In genomic region chr12:129208566-129208965, GRCh38 we compare ENCODE assay signal across 23 cellular contexts.
A peak's percentile ranks its signal among the peaks of the same experiment; 100 is the strongest.
DNase-seq lines count a peak whose midpoint lies in the region; ATAC-seq and TF ChIP-seq lines count a peak whose summit lies in the region.
"Had no signal": no experiment of that assay in that cellular context is flagged by ENCODE, and none has a peak within 500 bp of the region (broad histone marks: within the 10 kb centered on the region; RNA-seq: fewer than 3 reads in every experiment).

No MANE protein-coding gene starts in this region.

- no peaks in the 10 kb centered on the region for H3K27me3 Mint-ChIP-seq in endodermal cell (ENCODE audit: insufficient read depth)
- peaks cover 0 to 5% (median 0%) of the 10 kb centered on the region in 5 donors for H3K27me3 Mint-ChIP-seq in naive thymus-derived CD4-positive, alpha-beta T cell
- H3K27me3 Mint-ChIP-seq: CD4-positive, alpha-beta memory T cell had no signal

- no peaks in the 10 kb centered on the region for H3K9me3 ChIP-seq in endodermal cell (ENCODE audit: control insufficient read depth, low read length)
- H3K9me3 ChIP-seq in naive thymus-derived CD4-positive, alpha-beta T cell (ENCODE audit: control insufficient read depth in 2 of 3, low read length in 3 of 3), result no peaks in the 10 kb centered on the region
- H3K9me3 ChIP-seq: Caco-2 had no signal

- peaks cover 11% of the 10 kb centered on the region for H3K4me1 Mint-ChIP-seq in endodermal cell
- no peaks in the 10 kb centered on the region for H3K4me1 Mint-ChIP-seq in naive thymus-derived CD4-positive, alpha-beta T cell
- H3K4me1 Mint-ChIP-seq: CD4-positive, alpha-beta memory T cell had no signal

- H3K27ac ChIP-seq in endodermal cell (ENCODE audit: low read depth, low read length), result no peak overlapping the region
- no peak overlapping the region for H3K27ac ChIP-seq in naive thymus-derived CD4-positive, alpha-beta T cell (ENCODE audit: low read depth, low read length)
- H3K27ac ChIP-seq: A549, GM23248 had no signal

- no peaks in the 10 kb centered on the region for H3K4me1 ChIP-seq in endodermal cell (ENCODE audit: control insufficient read depth, insufficient read depth, low read length)
- no peaks in the 10 kb centered on the region for H3K4me1 ChIP-seq in naive thymus-derived CD4-positive, alpha-beta T cell (ENCODE audit: control insufficient read depth in 2 of 2, insufficient read depth in 2 of 2, low read length in 2 of 2)
- H3K4me1 ChIP-seq: A549 had no signal

- no peak for TF ChIP-seq CTCF in endodermal cell (conservative IDR thresholded peaks at IDR 0.05)

- CTCF ChIA-PET in naive thymus-derived CD4-positive, alpha-beta T cell (lab: Charles Lee), result no interaction called here

- H3K36me3 Mint-ChIP-seq in endodermal cell (ENCODE audit: low read depth), result no peaks in the 10 kb centered on the region
- H3K36me3 Mint-ChIP-seq in naive thymus-derived CD4-positive, alpha-beta T cell, result peaks cover 0 to 5% (median 0%) of the 10 kb centered on the region in 5 donors
- H3K36me3 Mint-ChIP-seq: CD4-positive, alpha-beta memory T cell had no signal

- POLR2A ChIA-PET in naive thymus-derived CD4-positive, alpha-beta T cell (lab: Charles Lee), result no interaction called here

- ATAC-seq in naive thymus-derived CD4-positive, alpha-beta T cell, result no peak
- no peak for ATAC-seq in HG03442 (IDR thresholded peaks at IDR 0.05; ENCODE audit: unreplicated experiment)
- ATAC-seq: A549, GM12878 had no signal

- no peak overlapping the region for H3K4me3 Mint-ChIP-seq in endodermal cell
- H3K4me3 Mint-ChIP-seq in naive thymus-derived CD4-positive, alpha-beta T cell, result no peak overlapping the region
- H3K4me3 Mint-ChIP-seq: CD4-positive, alpha-beta memory T cell had no signal

- no peak overlapping the region for H3K4me3 ChIP-seq in endodermal cell (ENCODE audit: low read length)
- H3K4me3 ChIP-seq in naive thymus-derived CD4-positive, alpha-beta T cell (ENCODE audit: low read length), result no peak overlapping the region
- H3K4me3 ChIP-seq: A549, GM12878, GM23248 had no signal

- 88 to 92% methylated on average over 1 to 8 of the region's 9 CpGs for WGBS in endodermal cell (ENCODE audit: insufficient coverage in 1 of 2, insufficient read length in 1 of 2), 2 experiments

- no peak overlapping the region for H3K27ac Mint-ChIP-seq in endodermal cell
- no peak overlapping the region for H3K27ac Mint-ChIP-seq in naive thymus-derived CD4-positive, alpha-beta T cell
- H3K27ac Mint-ChIP-seq: CD4-positive, alpha-beta memory T cell had no signal

- H3K36me3 ChIP-seq in endodermal cell (ENCODE audit: control insufficient read depth, insufficient read depth, low read length), result no peaks in the 10 kb centered on the region
- no peaks in the 10 kb centered on the region for H3K36me3 ChIP-seq in naive thymus-derived CD4-positive, alpha-beta T cell (ENCODE audit: control insufficient read depth in 2 of 3, insufficient read depth in 3 of 3, low read length in 3 of 3)

- intact Hi-C loops in naive thymus-derived CD4-positive, alpha-beta T cell (cut with micrococcal nuclease), result no loop called here

- DNase-seq in Daoy (ENCODE audit: low read depth) (peak; percentile 47), endodermal cell (peak; percentile 39), middle frontal gyrus (ENCODE audit: extremely low spot score, low spot score) (peak; percentile 22), putamen (ENCODE audit: low spot score) (peak; percentile 49), germinal center (ENCODE audit: low spot score) (no peak), mesenteric fat pad (ENCODE audit: low spot score) (no peak)
- no peak for DNase-seq in naive thymus-derived CD4-positive, alpha-beta T cell
- DNase-seq: 8988T; ACHN; AML-193; C1 segment of cervical spinal cord; Caco-2; CD4-positive, alpha-beta memory T cell; DMS153; DND-41; EL; GDM1; GM23248; H7; HCEC 1CT had no signal

- H3K9me3 Mint-ChIP-seq in endodermal cell, result no peaks in the 10 kb centered on the region
- H3K9me3 Mint-ChIP-seq in naive thymus-derived CD4-positive, alpha-beta T cell, result peaks cover 0 to 12% (median 4%) of the 10 kb centered on the region in 11 donors

- no peak overlapping the region for H3K9ac ChIP-seq in endodermal cell (ENCODE audit: extremely low read depth, low read length, poor library complexity, severe bottlenecking)
- H3K9ac ChIP-seq: GM23248 had no signal

- no peaks in the 10 kb centered on the region for H3K27me3 ChIP-seq in endodermal cell (ENCODE audit: control insufficient read depth, insufficient read depth, low read length, poor library complexity, severe bottlenecking)
- no peaks in the 10 kb centered on the region for H3K27me3 ChIP-seq in naive thymus-derived CD4-positive, alpha-beta T cell (ENCODE audit: control insufficient read depth in 2 of 2, insufficient read depth in 2 of 2, low read length in 2 of 2)

Comparison
In these comparisons a context has a peak if more than half of its experiments do, and no peak if none do; other contexts are left out.
1. DNase-seq: peak in Daoy (single experiment), endodermal cell (single experiment), middle frontal gyrus (single experiment) and putamen (single experiment); none in germinal center (single experiment), mesenteric fat pad (single experiment) and naive thymus-derived CD4-positive, alpha-beta T cell (0 of 9).